Comparison of ENCODE assay signal across 8 cellular contexts in the genomic region with DNA sequence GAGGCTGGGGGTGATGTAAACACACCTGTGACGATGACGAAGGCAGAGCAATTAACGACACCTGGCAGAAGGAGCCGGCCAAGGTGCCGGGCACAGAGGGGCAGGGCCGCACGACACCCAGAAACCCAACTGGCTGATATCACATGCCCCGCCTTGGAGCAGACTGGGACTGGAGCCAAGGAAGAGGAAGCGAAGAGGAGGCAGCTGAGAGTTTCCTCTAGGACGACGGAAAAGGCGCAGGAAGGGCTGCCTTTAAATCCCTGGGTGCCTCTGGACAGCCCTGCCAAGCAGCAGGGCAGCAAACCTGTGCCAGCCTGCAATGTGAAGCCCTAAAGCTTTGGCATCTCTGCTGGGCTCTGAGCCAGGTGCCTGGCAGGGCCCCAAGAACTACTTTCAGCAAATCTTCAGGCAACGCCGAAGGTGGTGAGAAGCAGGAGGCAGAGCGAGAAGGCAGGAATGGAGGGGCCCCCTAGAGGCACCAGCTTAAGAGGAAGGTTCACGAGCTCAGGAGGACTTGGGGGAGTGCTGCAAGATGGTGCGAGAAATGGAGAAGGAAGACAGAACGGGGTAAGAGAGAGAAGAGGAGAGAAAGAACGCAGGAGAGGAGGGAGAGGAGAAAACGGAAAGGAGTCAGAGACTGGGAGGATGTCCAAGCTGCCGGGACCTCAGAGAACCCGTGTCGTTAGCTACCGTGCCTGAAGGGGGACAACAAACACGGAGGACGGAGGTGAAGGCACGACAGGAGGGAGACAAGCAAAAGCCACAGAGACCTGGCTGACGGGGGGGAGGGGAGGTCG. TPM values are rescaled to one million over a fixed set of nuclear protein-coding genes. Genes with fewer than 3 reads are reported as not detected.
DNase-seq lines count a peak whose midpoint lies in the region; ATAC-seq and TF ChIP-seq lines count a peak whose summit lies in the region.

No MANE protein-coding gene starts in this region.

- peak overlapping the region; percentile 3; the same call in 1 of the 2 replicates for H3K4me3 ChIP-seq in MM.1S (ENCODE audit: low read length)
- peak overlapping the region; percentile 17 to 37 for H3K4me3 ChIP-seq in cardiac fibroblast (replicated peaks in 1 of 2; ENCODE audit: low read depth in 2 of 2, low read length in 2 of 2)
- H3K4me3 ChIP-seq in kidney epithelial cell (ENCODE audit: low read depth, low read length), result no peak overlapping the region

- peak overlapping the region; percentile 61 to 79 (median 63) for H3K4me3 Mint-ChIP-seq in T-cell
- H3K4me3 Mint-ChIP-seq in stimulated activated effector memory CD8-positive, alpha-beta T cell treated with anti-CD3 and anti-CD28 coated beads, Interleukin-12 subunit alpha, Interleukin-12 subunit beta, amount 100 ng/mL, for 72 hours, result peak overlapping the region; percentile 55

- DNase-seq in MM.1S (peak; percentile 32), T-cell (peak in 32 of 34 experiments; percentile 5 to 57 (median 31)), cardiac fibroblast (ENCODE audit: low read depth in 2 of 2) (peak; percentile 63 to 73), kidney epithelial cell (ENCODE audit: low read depth) (peak; percentile 23)
- peak in 1 of 2 donors; percentile 57 for DNase-seq in stimulated activated effector memory CD8-positive, alpha-beta T cell treated with anti-CD3 and anti-CD28 coated beads, Interleukin-12 subunit alpha, Interleukin-12 subunit beta, amount 100 ng/mL, for 72 hours (ENCODE audit: low spot score in 2 of 2)

- H4K20me1 ChIP-seq in MM.1S (ENCODE audit: insufficient read depth, low read length), result no peaks in the 10 kb centered on the region

- no peaks in the 10 kb centered on the region for H3K36me3 Mint-ChIP-seq in T-cell
- no peaks in the 10 kb centered on the region for H3K36me3 Mint-ChIP-seq in stimulated activated effector memory CD8-positive, alpha-beta T cell treated with anti-CD3 and anti-CD28 coated beads, Interleukin-12 subunit alpha, Interleukin-12 subunit beta, amount 100 ng/mL, for 72 hours

- no peaks in the 10 kb centered on the region for H3K36me3 ChIP-seq in MM.1S (replicated peaks; ENCODE audit: insufficient read depth, low read length)
- no peaks in the 10 kb centered on the region for H3K36me3 ChIP-seq in kidney epithelial cell (ENCODE audit: control insufficient read depth, insufficient read depth, low read length)

- H3K79me2 ChIP-seq in MM.1S (ENCODE audit: low read length), result no peaks in the 10 kb centered on the region

- CTCF ChIA-PET in T-cell (lab: Charles Lee), result interaction anchor here in 1 of 2 donors (1.0 to 1.1 kb wide), 2 partner anchors 35 to 119 kb away, joined by 3 read pairs; no protein-coding TSS in a partner anchor

- H3K27me3 Mint-ChIP-seq in T-cell, result peaks cover 9 to 30% of the 10 kb centered on the region in 2 donors

- H2AFZ ChIP-seq in MM.1S (ENCODE audit: low read length), result peak overlapping the region; percentile 57

- no peaks in the 10 kb centered on the region for H3F3A ChIP-seq in MM.1S (ENCODE audit: insufficient read depth, low read length)

- H3K27me3 ChIP-seq in MM.1S (replicated peaks; ENCODE audit: insufficient read depth, low read length) (peaks cover 77% of the 10 kb centered on the region), kidney epithelial cell (ENCODE audit: control insufficient read depth, insufficient read depth, low read length) (peaks cover 3% of the 10 kb centered on the region)

- H3K4me2 ChIP-seq in MM.1S (ENCODE audit: low read depth, low read length), result peak overlapping the region; percentile 58; the same call in 1 of the 2 replicates

- 0 out of 2 replicates have a peak, but pooled peaks cover 3% of the 10 kb centered on the region for H3K4me1 ChIP-seq in MM.1S (ENCODE audit: low read length)

- H3K9me3 ChIP-seq in MM.1S (replicated peaks; ENCODE audit: insufficient read depth, low read length), result no peaks in the 10 kb centered on the region

- no peaks in the 10 kb centered on the region for H3K9me2 ChIP-seq in MM.1S (replicated peaks; ENCODE audit: insufficient read depth, low read length)

- TF ChIP-seq CTCF in C4-2B (conservative IDR thresholded peaks at IDR 0.05) (no peak; the same call in 1 of the 2 replicates), MM.1S (IDR thresholded peaks at IDR 0.05; ENCODE audit: low read length) (peak; percentile 38), cardiac fibroblast (IDR thresholded peaks at IDR 0.05; ENCODE audit: low read depth, low read length) (peak; percentile 20), kidney epithelial cell (IDR thresholded peaks at IDR 0.05; ENCODE audit: insufficient read depth, low read length, poor library complexity, severe bottlenecking) (peak; percentile 30)

- no peaks in the 10 kb centered on the region for H3K9me3 Mint-ChIP-seq in T-cell
- no peaks in the 10 kb centered on the region for H3K9me3 Mint-ChIP-seq in stimulated activated effector memory CD8-positive, alpha-beta T cell treated with anti-CD3 and anti-CD28 coated beads, Interleukin-12 subunit alpha, Interleukin-12 subunit beta, amount 100 ng/mL, for 72 hours

- H3K27ac Mint-ChIP-seq in T-cell, result no peak overlapping the region
- H3K27ac Mint-ChIP-seq in stimulated activated effector memory CD8-positive, alpha-beta T cell treated with anti-CD3 and anti-CD28 coated beads, Interleukin-12 subunit alpha, Interleukin-12 subunit beta, amount 100 ng/mL, for 72 hours, result peak overlapping the region; percentile 33

- H3K4me1 Mint-ChIP-seq in T-cell, result peaks cover 12 to 13% (median 13%) of the 10 kb centered on the region in 3 donors
- peaks cover 21% of the 10 kb centered on the region for H3K4me1 Mint-ChIP-seq in stimulated activated effector memory CD8-positive, alpha-beta T cell treated with anti-CD3 and anti-CD28 coated beads, Interleukin-12 subunit alpha, Interleukin-12 subunit beta, amount 100 ng/mL, for 72 hours

- ATAC-seq in T-cell (replicated peaks in 1 of 4) (peak; percentile 53 to 95 (median 66)), GM21825 (IDR thresholded peaks at IDR 0.05; ENCODE audit: unreplicated experiment) (no peak), GM19463 (IDR thresholded peaks at IDR 0.05; ENCODE audit: unreplicated experiment) (no peak)
- ATAC-seq in stimulated activated effector memory CD8-positive, alpha-beta T cell treated with anti-CD3 and anti-CD28 coated beads, Interleukin-12 subunit alpha, Interleukin-12 subunit beta, amount 100 ng/mL, for 72 hours, result peak; percentile 36

- H3K27ac ChIP-seq in C4-2B (peak overlapping the region; percentile 46), MM.1S (ENCODE audit: low read length) (no peak overlapping the region; the same call in 1 of the 2 replicates)

- no peak overlapping the region for H3K9ac ChIP-seq in MM.1S (ENCODE audit: low read length)

- POLR2A ChIA-PET in T-cell (lab: Charles Lee), result no interaction called here

RNA-seq across cellular contexts. Expression of a gene that starts 25.3 kb away (rescaled TPM):
- total RNA-seq in T-cell (10 to 100 TPM; 38.7 to 49.8 (median 42.4) TPM), kidney epithelial cell (86.8 and 100 TPM in 2 replicates)

RNA-seq across cellular contexts. Expression of a gene that starts 33.8 kb away (rescaled TPM):
- under 1 TPM in 3 of 5 donors, not detected in 2; 0.41 to 0.67 (median 0.59) TPM for total RNA-seq in T-cell
- 9.2 and 10.8 TPM in 2 replicates for total RNA-seq in kidney epithelial cell

RNA-seq across cellular contexts. Expression of a gene that starts 52.5 kb away (rescaled TPM):
- not detected for total RNA-seq in T-cell
- not detected in 2 replicates for total RNA-seq in kidney epithelial cell

Comparison
In these comparisons a context has a peak if more than half of its experiments do, and no peak if none do; other contexts are left out.
1. ATAC-seq: peak in T-cell (4 of 4) and stimulated activated effector memory CD8-positive, alpha-beta T cell treated with anti-CD3 and anti-CD28 coated beads, Interleukin-12 subunit alpha, Interleukin-12 subunit beta, amount 100 ng/mL, for 72 hours (single experiment); none in GM21825 (single experiment) and GM19463 (single experiment).